ENCODE assay signal across 1 cellular context in the genomic region with DNA sequence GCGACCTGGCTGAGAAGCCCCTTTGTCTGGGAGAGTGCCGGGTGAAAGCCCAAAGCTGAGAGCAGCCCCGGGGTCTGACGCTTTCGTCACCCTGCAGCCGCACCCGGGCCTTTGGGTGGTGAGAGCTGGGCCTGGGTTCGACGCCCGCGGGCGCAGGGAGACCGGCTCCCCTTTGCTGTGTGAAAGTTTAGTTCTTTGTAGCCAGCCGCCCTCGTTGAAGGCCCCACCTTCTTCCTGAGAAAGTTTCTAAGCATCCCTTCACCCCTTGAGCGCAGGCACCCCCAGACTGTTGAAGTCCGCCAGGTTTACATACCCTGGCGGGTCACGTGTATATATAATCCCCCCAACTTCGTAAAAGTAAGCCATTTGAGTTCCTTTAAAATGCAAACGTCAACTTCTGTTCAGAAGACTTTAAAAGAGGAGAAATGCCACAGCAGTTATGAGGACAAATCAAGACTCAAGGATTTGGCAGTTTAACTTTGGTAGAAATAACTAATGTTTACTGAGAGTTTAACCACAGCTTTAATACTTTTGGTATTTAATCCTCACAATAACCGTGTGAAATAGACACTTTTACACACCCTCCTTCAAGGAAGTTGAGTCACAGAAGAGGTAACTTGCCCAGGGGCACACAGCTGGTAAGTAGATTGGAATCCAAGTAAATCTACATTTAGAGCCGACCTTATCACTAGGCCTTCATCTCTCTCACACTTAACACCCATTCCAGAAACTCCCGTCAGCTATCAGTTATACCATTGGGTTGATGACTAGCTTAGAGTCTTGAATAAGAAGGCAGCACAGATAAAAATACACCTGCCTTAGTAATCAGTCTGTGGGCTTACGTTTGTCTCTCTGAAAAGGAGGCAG.
TF ChIP-seq lines count a peak whose summit lies in the region.

No MANE protein-coding gene starts in this region.

TF ChIP-seq in HepG2, 621 proteins besides CTCF, POLR2A, EP300 and RAD21 (continued from another document):
- TF ChIP-seq ZNF770 (CRISPR knock-in tag; IDR thresholded peaks at IDR 0.05) = no peak
- no peak for TF ChIP-seq ZNF652 (CRISPR knock-in tag; IDR thresholded peaks at IDR 0.05; ENCODE audit: borderline replicate concordance, low read depth)
- TF ChIP-seq ZNF160 (CRISPR knock-in tag; IDR thresholded peaks at IDR 0.05) = no peak
- TF ChIP-seq ZMAT3 (CRISPR knock-in tag; conservative IDR thresholded peaks at IDR 0.05) = no peak
- no peak for TF ChIP-seq ZNF775 (CRISPR knock-in tag; IDR thresholded peaks at IDR 0.05; ENCODE audit: borderline replicate concordance)
- no peak for TF ChIP-seq THAP8 (CRISPR knock-in tag; IDR thresholded peaks at IDR 0.05; ENCODE audit: borderline replicate concordance)
- TF ChIP-seq PCBP2 (optimal IDR thresholded peaks at IDR 0.05; ENCODE audit: low read depth, low read length, poor library complexity, severe bottlenecking) = no peak
- TF ChIP-seq ZBTB21 (CRISPR knock-in tag; IDR thresholded peaks at IDR 0.05) = no peak
